In genomic region chr9:130660326-130660682, GRCh38 we compare ENCODE assay signal across 13 cellular contexts. TPM values are rescaled to one million over a fixed set of nuclear protein-coding genes. Genes with fewer than 3 reads are reported as not detected.
DNase-seq lines count a peak whose midpoint lies in the region; ATAC-seq and TF ChIP-seq lines count a peak whose summit lies in the region.
"Had no signal": no experiment of that assay in that cellular context is flagged by ENCODE, and none has a peak within 500 bp of the region (broad histone marks: within the 10 kb centered on the region; RNA-seq: fewer than 3 reads in every experiment).

No MANE protein-coding gene starts in this region.

- no peak for DNase-seq in activated naive CD8-positive, alpha-beta T cell treated with anti-CD3 and anti-CD28 coated beads for 36 hours
- DNase-seq in mammary epithelial cell = no peak
- no peak for DNase-seq in tibial nerve (ENCODE audit: low spot score in 2 of 2)
- DNase-seq: activated gamma-delta T cell treated with Interleukin-2 at 50 U/mL for 16 hours had no signal

- H3K27me3 ChIP-seq in mammary epithelial cell (ENCODE audit: insufficient read depth, low read length) = peaks cover 71% of the 10 kb centered on the region
- H3K27me3 ChIP-seq in tibial nerve = peaks cover 4 to 99% of the 10 kb centered on the region in 2 donors

- H3K4me3 ChIP-seq in mammary epithelial cell (replicated peaks in 1 of 3; ENCODE audit: insufficient read depth in 1 of 3, low read depth in 2 of 3, low read length in 3 of 3) (no peak overlapping the region), tibial nerve (peak overlapping the region; percentile 4 to 50 (median 26))
- H3K4me3 ChIP-seq: K562 had no signal

- peaks cover 30% of the 10 kb centered on the region for H3K4me1 Mint-ChIP-seq in activated naive CD8-positive, alpha-beta T cell (ENCODE audit: low read depth)
- H3K4me1 Mint-ChIP-seq in activated naive CD8-positive, alpha-beta T cell treated with anti-CD3 and anti-CD28 coated beads for 36 hours = peaks cover 11% of the 10 kb centered on the region
- peaks cover 9% of the 10 kb centered on the region for H3K4me1 Mint-ChIP-seq in nephron

- H3K9me3 Mint-ChIP-seq in activated naive CD8-positive, alpha-beta T cell (ENCODE audit: low read depth) = no peaks in the 10 kb centered on the region
- H3K9me3 Mint-ChIP-seq in activated naive CD8-positive, alpha-beta T cell treated with anti-CD3 and anti-CD28 coated beads for 36 hours = no peaks in the 10 kb centered on the region
- peaks cover 7% of the 10 kb centered on the region for H3K9me3 Mint-ChIP-seq in nephron
- H3K9me3 Mint-ChIP-seq: stimulated activated memory B cell treated with anti-CD40 and anti-IgM and Interleukin-4, amounts not matched to agents 10 μg/mL and 1 μg/mL and 100 μg/mL, for 72 hours had no signal

- no peaks in the 10 kb centered on the region for H3K36me3 Mint-ChIP-seq in activated naive CD8-positive, alpha-beta T cell
- no peaks in the 10 kb centered on the region for H3K36me3 Mint-ChIP-seq in activated naive CD8-positive, alpha-beta T cell treated with anti-CD3 and anti-CD28 coated beads for 36 hours
- H3K36me3 Mint-ChIP-seq in nephron (ENCODE audit: low read depth) = no peaks in the 10 kb centered on the region

- H3K36me3 ChIP-seq in mammary epithelial cell (ENCODE audit: insufficient read depth, low read length) (no peaks in the 10 kb centered on the region), tibial nerve (peaks cover 0 to 7% (median 0%) of the 10 kb centered on the region in 3 donors)

- peaks cover 6% of the 10 kb centered on the region for H3K4me1 ChIP-seq in mammary epithelial cell (ENCODE audit: insufficient read depth, low read length)
- peaks cover 0 to 65% (median 40%) of the 10 kb centered on the region in 4 donors for H3K4me1 ChIP-seq in tibial nerve

- dilution Hi-C loops in mammary epithelial cell (cut with HindIII; ENCODE audit: low sequenced_read_pairs) = no loop called here

- H3K9me3 ChIP-seq in mammary epithelial cell (replicated peaks; ENCODE audit: insufficient read depth, low read length) (peaks cover 4% of the 10 kb centered on the region), tibial nerve (peaks cover 0 to 13% (median 0%) of the 10 kb centered on the region in 4 donors)

- ATAC-seq in GM21825 (IDR thresholded peaks at IDR 0.05; ENCODE audit: unreplicated experiment) (no peak), GM18520 (IDR thresholded peaks at IDR 0.05; ENCODE audit: unreplicated experiment) (no peak), HG03469 (IDR thresholded peaks at IDR 0.05; ENCODE audit: unreplicated experiment) (no peak)
- ATAC-seq: K562; stimulated activated memory B cell treated with anti-CD40 and anti-IgM and Interleukin-4, amounts not matched to agents 10 μg/mL and 1 μg/mL and 100 μg/mL, for 72 hours had no signal

- BruUV-seq in mammary epithelial cell (replicated peaks; lab: Mats Ljungman, UMichigan) = no TSS peak

- H2AFZ ChIP-seq in mammary epithelial cell (ENCODE audit: low read depth, low read length) = no peak overlapping the region

- CTCF ChIA-PET in mammary epithelial cell (lab: Charles Lee; ENCODE audit: low non-redundant PET) = no interaction called here

- H3K9ac ChIP-seq in mammary epithelial cell (ENCODE audit: insufficient read depth, low read length) = no peak overlapping the region

- 0% methylated on average over 1 of the region's 33 CpGs for WGBS in mammary epithelial cell (ENCODE audit: low coverage, missing lambda C conversion rate)
- WGBS in tibial nerve, 2 donors = 0 to 1% methylated on average over 25 to 31 of the region's 33 CpGs

- H3K79me2 ChIP-seq in mammary epithelial cell (ENCODE audit: insufficient read depth, low read length) = no peaks in the 10 kb centered on the region

- H3K4me3 Mint-ChIP-seq in activated naive CD8-positive, alpha-beta T cell = peak overlapping the region; percentile 61
- H3K4me3 Mint-ChIP-seq in activated naive CD8-positive, alpha-beta T cell treated with anti-CD3 and anti-CD28 coated beads for 36 hours = no peak overlapping the region
- H3K4me3 Mint-ChIP-seq in nephron = peak overlapping the region in 2 of 3 experiments; percentile 59 to 62

- in situ Hi-C loops in mammary epithelial cell (cut with MboI; ENCODE audit: low sequenced_read_pairs in 2 of 2) = no loop called here

- no peak for TF ChIP-seq EP300 in tibial nerve (IDR thresholded peaks at IDR 0.05)

- intact Hi-C loops in mammary epithelial cell (cut with micrococcal nuclease) = no loop called here

- no peak for TF ChIP-seq POLR2A in tibial nerve (IDR thresholded peaks at IDR 0.05)

- no peaks in the 10 kb centered on the region for H4K20me1 ChIP-seq in mammary epithelial cell (ENCODE audit: insufficient read depth, low read length)

- TF ChIP-seq CTCF in mammary epithelial cell (conservative IDR thresholded peaks at IDR 0.05 in 1 of 2, IDR thresholded peaks at IDR 0.05 in 1 of 2; ENCODE audit: extremely low read depth in 1 of 2, insufficient read depth in 1 of 2, low read depth in 1 of 2, low read length in 2 of 2) = no peak
- no peak for TF ChIP-seq CTCF in nephron (IDR thresholded peaks at IDR 0.05; ENCODE audit: unreplicated experiment in 3 of 3)
- no peak for TF ChIP-seq CTCF in tibial nerve (IDR thresholded peaks at IDR 0.05)

- peak overlapping the region; percentile 79 for H3K4me2 ChIP-seq in mammary epithelial cell (ENCODE audit: insufficient read depth, low read depth, low read length)

- no peak overlapping the region for H3K27ac Mint-ChIP-seq in activated naive CD8-positive, alpha-beta T cell
- H3K27ac Mint-ChIP-seq in activated naive CD8-positive, alpha-beta T cell treated with anti-CD3 and anti-CD28 coated beads for 36 hours = no peak overlapping the region
- no peak overlapping the region for H3K27ac Mint-ChIP-seq in nephron
- H3K27ac Mint-ChIP-seq: stimulated activated memory B cell treated with anti-CD40 and anti-IgM and Interleukin-4, amounts not matched to agents 10 μg/mL and 1 μg/mL and 100 μg/mL, for 72 hours had no signal

- H3K27ac ChIP-seq in mammary epithelial cell (ENCODE audit: insufficient read depth, low read depth, low read length) (no peak overlapping the region), tibial nerve (no peak overlapping the region)

- peaks cover 26% of the 10 kb centered on the region for H3K27me3 Mint-ChIP-seq in activated naive CD8-positive, alpha-beta T cell
- H3K27me3 Mint-ChIP-seq in activated naive CD8-positive, alpha-beta T cell treated with anti-CD3 and anti-CD28 coated beads for 36 hours = peaks cover 91% of the 10 kb centered on the region
- peaks cover 98% of the 10 kb centered on the region for H3K27me3 Mint-ChIP-seq in nephron (ENCODE audit: low read depth)

RNA-seq across cellular contexts. Expression of gene PRDM12, which starts 4.1 kb away (rescaled TPM):
- total RNA-seq in activated naive CD8-positive, alpha-beta T cell treated with anti-CD3 and anti-CD28 coated beads for 36 hours = not detected
- total RNA-seq in mammary epithelial cell = not detected
- not detected for polyA plus RNA-seq in mammary epithelial cell
- polyA minus RNA-seq in mammary epithelial cell = not detected
- not detected for total RNA-seq in tibial nerve
- total RNA-seq: dermis microvascular lymphatic vessel endothelial cell, mononuclear cell had no signal

RNA-seq across cellular contexts. Expression of gene EXOSC2, which starts 33.3 kb away (rescaled TPM):
- 100 to 1,000 TPM in 1 of 2 experiments, 10 to 100 TPM in 1; 96.4 to 101 TPM for total RNA-seq in activated naive CD8-positive, alpha-beta T cell treated with anti-CD3 and anti-CD28 coated beads for 36 hours
- total RNA-seq in mammary epithelial cell = 10 to 100 TPM; 17.0 to 37.6 TPM
- 41.6 TPM for polyA plus RNA-seq in mammary epithelial cell
- 56.0 TPM for polyA minus RNA-seq in mammary epithelial cell
- 10 to 100 TPM; 17.3 to 26.7 (median 24.9) TPM for total RNA-seq in tibial nerve

Comparison
In these comparisons a context has a peak if more than half of its experiments do, and no peak if none do; other contexts are left out.
1. H3K4me3 ChIP-seq: peak in tibial nerve (4 of 4); none in mammary epithelial cell (0 of 3).